In the genomic region with DNA sequence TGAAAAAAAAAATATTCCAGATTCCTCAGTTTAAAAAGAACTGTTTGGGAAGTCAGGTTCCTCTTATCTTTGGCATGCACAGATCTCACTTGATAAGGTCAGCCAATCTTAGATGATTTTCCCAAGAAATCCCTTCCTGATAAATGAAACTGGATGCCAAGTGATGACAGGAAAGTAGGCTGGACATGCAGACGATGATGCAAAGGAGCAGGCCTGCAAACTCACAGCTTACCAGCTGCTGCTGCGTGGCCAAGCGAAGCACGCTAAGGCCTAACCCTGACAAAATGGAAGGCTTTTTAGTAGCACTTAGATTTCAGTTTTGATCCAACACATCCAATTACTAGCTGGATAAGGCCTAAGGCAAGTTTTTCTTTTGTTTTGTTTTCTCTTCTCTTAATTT, we compare ENCODE assay signal across 16 cellular contexts.
"Had no signal": no experiment of that assay in that cellular context is flagged by ENCODE, and none has a peak within 500 bp of the region (broad histone marks: within the 10 kb centered on the region; RNA-seq: fewer than 3 reads in every experiment).

No MANE protein-coding gene starts in this region.

- H3K27ac ChIP-seq: body of pancreas, colonic mucosa, neutrophil, uterus had no signal

- H3K27ac Mint-ChIP-seq: activated naive CD4-positive, alpha-beta T cell treated with anti-CD3 and anti-CD28 coated beads, Interleukin-2, amount 50 U/mL, for 72 hours; activated T-helper 1 cell treated with anti-CD3 and anti-CD28 coated beads, Interleukin-12 subunit alpha, Interleukin-12 subunit beta, Interleukin-2, Interleukin-4 antibody, amounts not matched to agents 30 ng/mL and 10 ng/mL and 1 ng/mL, durations not matched to agents 14 hours and 24 hours and 36 hours; natural killer cell had no signal

- H3K4me3 ChIP-seq: body of pancreas, colonic mucosa, tibial artery, uterus had no signal

- DNase-seq: activated CD4-positive, alpha-beta T cell treated with anti-CD3 and anti-CD28 coated beads, Interleukin-2, amount 50 U/mL, for 4 hours; activated gamma-delta T cell treated with Interleukin-2 at 50 U/mL for 16 hours; amygdala; body of pancreas; central memory CD4-positive, alpha-beta T cell; colonic mucosa; natural killer cell; stimulated activated CD4-positive, alpha-beta T cell treated with anti-CD3 and anti-CD28 coated beads, Interleukin-2, amount 100 ng/mL, for 24 hours; stimulated activated naive CD8-positive, alpha-beta T cell treated with anti-CD3 and anti-CD28 coated beads, Interleukin-15, Interleukin-2, amounts not matched to agents 100 U/mL and 50 U/mL, for 24 hours; substantia nigra; tibial artery; uterus had no signal

- H3K4me1 ChIP-seq: colonic mucosa, uterus had no signal

- H3K36me3 ChIP-seq: colonic mucosa, uterus had no signal

- ATAC-seq: activated CD4-positive, CD25-positive, alpha-beta regulatory T cell treated with anti-CD3 and anti-CD28 coated beads, Interleukin-2, amount 50 U/mL, for 24 hours; activated naive CD4-positive, alpha-beta T cell treated with anti-CD3 and anti-CD28 coated beads, Interleukin-2, amount 50 U/mL, for 72 hours; body of pancreas; natural killer cell; stimulated activated naive CD8-positive, alpha-beta T cell treated with anti-CD3 and anti-CD28 coated beads, Interleukin-15, Interleukin-2, amounts not matched to agents 100 U/mL and 50 U/mL, for 24 hours had no signal

- H3K9me3 ChIP-seq: body of pancreas, colonic mucosa, neutrophil, tibial artery, uterus had no signal

- H3K4me3 Mint-ChIP-seq: activated T-helper 1 cell treated with anti-CD3 and anti-CD28 coated beads, Interleukin-12 subunit alpha, Interleukin-12 subunit beta, Interleukin-2, Interleukin-4 antibody, amounts not matched to agents 30 ng/mL and 10 ng/mL and 1 ng/mL, durations not matched to agents 14 hours and 24 hours and 36 hours; natural killer cell had no signal

- H3K9me3 Mint-ChIP-seq: activated naive CD4-positive, alpha-beta T cell treated with anti-CD3 and anti-CD28 coated beads, Interleukin-2, amount 50 U/mL, for 72 hours; activated T-helper 1 cell treated with anti-CD3 and anti-CD28 coated beads, Interleukin-12 subunit alpha, Interleukin-12 subunit beta, Interleukin-2, Interleukin-4 antibody, amounts not matched to agents 30 ng/mL and 10 ng/mL and 1 ng/mL, durations not matched to agents 14 hours and 24 hours and 36 hours; natural killer cell had no signal

- H3K27me3 ChIP-seq: body of pancreas, colonic mucosa, neutrophil, tibial artery, uterus had no signal
